In the genomic region with DNA sequence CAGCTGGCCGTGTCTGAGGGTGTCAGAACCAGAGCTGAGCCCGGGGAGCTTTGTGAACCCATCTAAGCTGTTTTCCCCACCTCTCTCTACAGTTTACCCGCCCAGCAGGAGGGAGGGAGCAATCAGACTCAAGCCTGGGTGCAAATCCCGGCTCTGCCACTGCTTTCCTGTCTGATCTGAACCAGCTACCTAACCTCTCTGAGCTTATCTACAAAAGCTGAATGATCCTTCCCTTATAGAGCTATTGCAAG, we compare ENCODE assay signal across 8 cellular contexts. TPM values are rescaled to one million over a fixed set of nuclear protein-coding genes. Genes with fewer than 3 reads are reported as not detected.
DNase-seq lines count a peak whose midpoint lies in the region; ATAC-seq and TF ChIP-seq lines count a peak whose summit lies in the region.

No MANE protein-coding gene starts in this region.

- 0% methylated on average over 4 of the region's 4 CpGs for WGBS in prostate gland

- TF ChIP-seq POLR2A in prostate gland (IDR thresholded peaks at IDR 0.05): no peak

- H3K36me3 Mint-ChIP-seq in activated CD4-positive, alpha-beta T cell treated with anti-CD3 and anti-CD28 coated beads, Interleukin-2, amount 10 ng/mL, durations not matched to agents 24 days and 14 days (ENCODE audit: low read depth): peaks cover 44% of the 10 kb centered on the region
- peaks cover 9% of the 10 kb centered on the region for H3K36me3 Mint-ChIP-seq in T-helper 17 cell (ENCODE audit: low read depth)

- TF ChIP-seq CTCF in fibroblast of the aortic adventitia (IDR thresholded peaks at IDR 0.05; ENCODE audit: insufficient read depth, low read length) (no peak), prostate gland (IDR thresholded peaks at IDR 0.05) (no peak)

- ATAC-seq in T-helper 17 cell (peak; percentile 47), HG03342 (IDR thresholded peaks at IDR 0.05; ENCODE audit: unreplicated experiment) (no peak), GM21447 (IDR thresholded peaks at IDR 0.05; ENCODE audit: unreplicated experiment) (no peak), HG02798 (IDR thresholded peaks at IDR 0.05; ENCODE audit: poor library complexity, unreplicated experiment) (no peak)

- DNase-seq in activated CD4-positive, alpha-beta T cell treated with anti-CD3 and anti-CD28 coated beads, Interleukin-2, amount 10 ng/mL, durations not matched to agents 24 days and 14 days: no peak
- no peak for DNase-seq in activated CD4-positive, alpha-beta T cell treated with anti-CD3 and anti-CD28 coated beads for 1 hour
- DNase-seq in T-helper 17 cell (no peak), fibroblast of the aortic adventitia (ENCODE audit: low read depth) (no peak), prostate gland (ENCODE audit: low spot score) (no peak)

- H3K27me3 Mint-ChIP-seq in activated CD4-positive, alpha-beta T cell treated with anti-CD3 and anti-CD28 coated beads, Interleukin-2, amount 10 ng/mL, durations not matched to agents 24 days and 14 days: peaks cover 2% of the 10 kb centered on the region
- H3K27me3 Mint-ChIP-seq in T-helper 17 cell: no peaks in the 10 kb centered on the region

- H3K9me3 ChIP-seq in T-helper 17 cell (ENCODE audit: control insufficient read depth, low read length, poor library complexity, severe bottlenecking) (no peaks in the 10 kb centered on the region), prostate gland (no peaks in the 10 kb centered on the region)

- H3K36me3 ChIP-seq in prostate gland: no peaks in the 10 kb centered on the region

- H3K4me3 ChIP-seq in fibroblast of the aortic adventitia (ENCODE audit: low read depth, low read length): peak overlapping the region; percentile 84
- H3K4me3 ChIP-seq in prostate gland: peak overlapping the region; percentile 44 to 60

- peaks cover 17% of the 10 kb centered on the region for H3K4me1 ChIP-seq in prostate gland (replicated peaks)

- intact Hi-C loops in activated CD4-positive, alpha-beta T cell treated with anti-CD3 and anti-CD28 coated beads, Interleukin-2, amount 10 ng/mL, durations not matched to agents 24 days and 14 days (cut with micrococcal nuclease): loop anchor here (1.0 to 5.0 kb wide), 4 partner anchors 14 to 243 kb away; a partner anchor contains a TSS
- intact Hi-C loops in prostate gland (cut with DNase I): loop anchor here (5.0 to 10.0 kb wide), 2 partner anchors 43 to 84 kb away; no protein-coding TSS in a partner anchor

- peak overlapping the region; percentile 94 for H3K27ac Mint-ChIP-seq in activated CD4-positive, alpha-beta T cell treated with anti-CD3 and anti-CD28 coated beads, Interleukin-2, amount 10 ng/mL, durations not matched to agents 24 days and 14 days
- H3K27ac Mint-ChIP-seq in T-helper 17 cell: peak overlapping the region; percentile 99

- H3K9me3 Mint-ChIP-seq in activated CD4-positive, alpha-beta T cell treated with anti-CD3 and anti-CD28 coated beads, Interleukin-2, amount 10 ng/mL, durations not matched to agents 24 days and 14 days: peaks cover 21% of the 10 kb centered on the region

- peaks cover 45% of the 10 kb centered on the region for H3K4me1 Mint-ChIP-seq in activated CD4-positive, alpha-beta T cell treated with anti-CD3 and anti-CD28 coated beads, Interleukin-2, amount 10 ng/mL, durations not matched to agents 24 days and 14 days
- peaks cover 47% of the 10 kb centered on the region for H3K4me1 Mint-ChIP-seq in T-helper 17 cell

- H3K4me3 Mint-ChIP-seq in activated CD4-positive, alpha-beta T cell treated with anti-CD3 and anti-CD28 coated beads, Interleukin-2, amount 10 ng/mL, durations not matched to agents 24 days and 14 days: peak overlapping the region; percentile 91
- H3K4me3 Mint-ChIP-seq in T-helper 17 cell: peak overlapping the region; percentile 99

- peak overlapping the region; percentile 89 to 95 for H3K27ac ChIP-seq in prostate gland

- H3K27me3 ChIP-seq in prostate gland (replicated peaks; ENCODE audit: insufficient read depth): no peaks in the 10 kb centered on the region

RNA-seq across cellular contexts. Expression of a gene that starts 0.3 kb away (rescaled TPM):
- 52.0 and 58.6 TPM in 2 replicates for total RNA-seq in activated CD4-positive, alpha-beta T cell treated with anti-CD3 and anti-CD28 coated beads, Interleukin-2, amount 10 ng/mL, durations not matched to agents 24 days and 14 days
- total RNA-seq in T-helper 17 cell (10 to 100 TPM; 36.9 to 42.9 TPM), fibroblast of the aortic adventitia (ENCODE audit: low replicate concordance) (45.2 and 228 TPM in 2 replicates), prostate gland (10 to 100 TPM; 35.2 to 64.1 TPM)

RNA-seq across cellular contexts. Expression of a gene that starts 13.9 kb away (rescaled TPM):
- 36.2 and 37.3 TPM in 2 replicates for total RNA-seq in activated CD4-positive, alpha-beta T cell treated with anti-CD3 and anti-CD28 coated beads, Interleukin-2, amount 10 ng/mL, durations not matched to agents 24 days and 14 days
- 10 to 100 TPM; 12.5 to 15.0 TPM for total RNA-seq in T-helper 17 cell
- 10.3 and 29.4 TPM in 2 replicates for total RNA-seq in fibroblast of the aortic adventitia (ENCODE audit: low replicate concordance)
- total RNA-seq in prostate gland: 10 to 100 TPM; 19.6 to 22.9 TPM

RNA-seq across cellular contexts. Expression of a gene that starts 37.5 kb away (rescaled TPM):
- 0.17 TPM in 1 of 2 replicates, not detected in the other for total RNA-seq in activated CD4-positive, alpha-beta T cell treated with anti-CD3 and anti-CD28 coated beads, Interleukin-2, amount 10 ng/mL, durations not matched to agents 24 days and 14 days
- total RNA-seq in T-helper 17 cell (under 1 TPM in 1 of 2 donors, not detected in 1; 0.22 TPM), fibroblast of the aortic adventitia (ENCODE audit: low replicate concordance) (2.0 and 3.1 TPM in 2 replicates), prostate gland (10 to 100 TPM; 13.6 to 25.5 TPM)
